In the genomic region with DNA sequence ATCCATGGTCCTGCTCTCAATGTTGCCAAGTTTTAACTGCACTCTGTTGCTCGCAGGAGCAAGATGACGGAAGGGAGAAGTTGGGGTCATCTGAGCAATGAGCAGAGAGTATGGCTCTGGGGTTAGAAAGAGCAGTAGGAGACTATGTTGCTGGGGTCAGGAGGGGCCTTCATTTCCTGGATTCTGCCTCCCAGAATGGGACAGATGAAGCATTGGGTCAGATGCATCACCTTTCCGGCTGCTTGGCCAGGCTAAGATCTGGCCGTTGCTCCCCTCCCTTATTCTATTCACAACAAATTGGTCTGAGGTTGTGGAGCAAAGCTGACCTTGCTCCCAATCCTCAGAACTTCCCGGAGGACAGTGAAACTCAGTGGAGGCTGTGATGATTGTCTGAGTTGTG, we compare ENCODE assay signal across 22 cellular contexts. TPM values are rescaled to one million over a fixed set of nuclear protein-coding genes. Genes with fewer than 3 reads are reported as not detected.
"Had no signal": no experiment of that assay in that cellular context is flagged by ENCODE, and none has a peak within 500 bp of the region (broad histone marks: within the 10 kb centered on the region; RNA-seq: fewer than 3 reads in every experiment).

No MANE protein-coding gene starts in this region.

- H3K27me3 ChIP-seq: esophagus muscularis mucosa, hepatocyte, left lung had no signal

- H2AFZ ChIP-seq: hepatocyte had no signal

- ATAC-seq: activated CD8-positive, alpha-beta memory T cell treated with anti-CD3 and anti-CD28 coated beads, Interleukin-2, amount 10 ng/mL, durations not matched to agents 7 days and 5 days; activated CD8-positive, alpha-beta T cell treated with anti-CD3 and anti-CD28 coated beads for 36 hours; activated naive CD8-positive, alpha-beta T cell treated with anti-CD3 and anti-CD28 coated beads, Interleukin-2, amount 50 U/mL, for 24 hours; left lung; mucosa of descending colon; naive thymus-derived CD4-positive, alpha-beta T cell; stimulated activated naive CD8-positive, alpha-beta T cell treated with anti-CD3 and anti-CD28 coated beads, Interleukin-15, Interleukin-2, amounts not matched to agents 100 U/mL and 50 U/mL, for 24 hours; T-helper 17 cell had no signal

- H3K9me3 ChIP-seq: esophagus muscularis mucosa, left lung, mucosa of descending colon had no signal

- DNase-seq: activated CD4-positive, alpha-beta T cell treated with anti-CD3 and anti-CD28 coated beads for 48 hours; activated CD4-positive, CD25-positive, alpha-beta regulatory T cell; activated CD8-positive, alpha-beta memory T cell treated with anti-CD3 and anti-CD28 coated beads, Interleukin-2, amount 10 ng/mL, durations not matched to agents 7 days and 5 days; activated CD8-positive, alpha-beta T cell treated with anti-CD3 and anti-CD28 coated beads for 36 hours; activated effector memory CD4-positive, alpha-beta T cell treated with anti-CD3 and anti-CD28 coated beads, Interleukin-2, amount 50 U/mL, for 16 hours; activated naive CD4-positive, alpha-beta T cell treated with anti-CD3 and anti-CD28 coated beads, Interleukin-2, amount 10 ng/mL, durations not matched to agents 7 days and 5 days; activated naive CD8-positive, alpha-beta T cell treated with anti-CD3 and anti-CD28 coated beads, Interleukin-2, amount 50 U/mL, for 24 hours; activated T-cell treated with anti-CD3 and anti-CD28 coated beads for 4 hours; caudate nucleus; effector CD8-positive, alpha-beta T cell; glutamatergic neuron; immature natural killer cell; left lung; mucosa of descending colon; naive thymus-derived CD4-positive, alpha-beta T cell; retina; stimulated activated CD4-positive, alpha-beta T cell treated with anti-CD3 and anti-CD28 coated beads, Interleukin-4, amount 100 ng/mL, for 24 hours; stimulated activated naive CD8-positive, alpha-beta T cell treated with anti-CD3 and anti-CD28 coated beads, Interleukin-15, Interleukin-2, amounts not matched to agents 100 U/mL and 50 U/mL, for 24 hours; SW 1271; T-helper 17 cell had no signal

- H3K4me1 ChIP-seq: left lung had no signal

- H3K27ac ChIP-seq: esophagus muscularis mucosa, hepatocyte, left lung had no signal

- H3K79me2 ChIP-seq: hepatocyte had no signal

- H3K4me2 ChIP-seq: hepatocyte had no signal

- H3K4me3 ChIP-seq: esophagus muscularis mucosa, hepatocyte, left lung, mucosa of descending colon had no signal

RNA-seq across cellular contexts. Expression of a gene that starts 43.3 kb away (rescaled TPM):
- polyA plus RNA-seq: immature natural killer cell had no signal
